ENCODE assay signal across 35 cellular contexts in the genomic region with DNA sequence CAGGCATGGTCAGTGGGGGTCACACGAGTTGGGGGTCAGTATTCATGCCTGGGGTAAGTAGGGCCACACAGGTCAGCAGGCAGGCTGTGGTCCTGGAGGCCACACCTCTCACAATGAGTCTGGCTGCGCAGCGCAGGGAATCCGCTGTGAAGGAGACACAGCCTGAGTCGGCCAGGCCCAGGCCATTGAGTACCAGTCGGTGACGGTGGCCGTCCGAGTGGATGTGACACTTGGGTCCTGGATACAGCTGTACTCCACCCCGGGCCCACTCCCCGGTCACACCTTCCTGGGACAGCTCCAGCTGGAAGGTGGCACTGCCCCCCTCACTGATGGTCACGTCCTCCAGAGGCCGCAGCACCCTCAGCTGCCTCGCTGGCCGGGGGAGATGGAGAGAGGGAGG. TPM values are rescaled to one million over a fixed set of nuclear protein-coding genes. Genes with fewer than 3 reads are reported as not detected.
"Had no signal": no experiment of that assay in that cellular context is flagged by ENCODE, and none has a peak within 500 bp of the region (broad histone marks: within the 10 kb centered on the region; RNA-seq: fewer than 3 reads in every experiment).

No MANE protein-coding gene starts in this region.

- H3K4me3 ChIP-seq: adrenal gland, body of pancreas, cardiac muscle cell, coronary artery, gastroesophageal sphincter, lung, testis, transverse colon had no signal

- H3K27me3 ChIP-seq: adrenal gland, body of pancreas, cardiac muscle cell, testis had no signal

- H3K4me3 Mint-ChIP-seq: activated T-cell treated with anti-CD3 and anti-CD28 coated beads, Interleukin-2, amount 50 U/mL, for 72 hours had no signal

- H3K9me3 ChIP-seq: adrenal gland, body of pancreas, gastroesophageal sphincter, testis, transverse colon had no signal

- H3K36me3 Mint-ChIP-seq: activated naive CD4-positive, alpha-beta T cell treated with anti-CD3 and anti-CD28 coated beads, Interleukin-2, amount 50 U/mL, for 72 hours; immature natural killer cell had no signal

- ATAC-seq: activated naive CD4-positive, alpha-beta T cell treated with anti-CD3 and anti-CD28 coated beads, Interleukin-2, amount 50 U/mL, for 72 hours; activated T-cell treated with anti-CD3 and anti-CD28 coated beads, Interleukin-2, amount 50 U/mL, for 72 hours; body of pancreas; gastroesophageal sphincter; left lobe of liver; right cardiac atrium; stimulated activated naive CD8-positive, alpha-beta T cell treated with anti-CD3 and anti-CD28 coated beads, Interleukin-15, Interleukin-2, amounts not matched to agents 100 U/mL and 50 U/mL, for 24 hours had no signal

- DNase-seq: activated CD4-positive, alpha-beta T cell treated with anti-CD3 and anti-CD28 coated beads for 4 hours; activated CD4-positive, alpha-beta T cell treated with anti-CD3 and anti-CD28 coated beads, Interleukin-2, amount 50 U/mL, for 4 hours; activated naive CD4-positive, alpha-beta T cell; activated T-cell treated with anti-CD3 and anti-CD28 coated beads for 4 hours; activated T-cell treated with anti-CD3 and anti-CD28 coated beads, Interleukin-2, amount 50 U/mL, for 72 hours; adrenal gland; body of pancreas; cerebellar nuclear complex; head of caudate nucleus; hypothalamus; immature natural killer cell; mesendoderm; nephron progenitor cell; occipital lobe; stimulated activated CD4-positive, alpha-beta T cell treated with anti-CD3 and anti-CD28 coated beads, Interleukin-12 subunit alpha, Interleukin-12 subunit beta, amount 100 ng/mL, for 4 hours; stimulated activated CD4-positive, alpha-beta T cell treated with anti-CD3 and anti-CD28 coated beads, Interleukin-4, amount 100 ng/mL, for 1 hour; stimulated activated naive CD8-positive, alpha-beta T cell treated with anti-CD3 and anti-CD28 coated beads, Interleukin-15, Interleukin-2, amounts not matched to agents 100 U/mL and 50 U/mL, for 24 hours; testis; transverse colon had no signal

- H3K27ac ChIP-seq: adrenal gland, body of pancreas, cardiac muscle cell, coronary artery, gastroesophageal sphincter, parathyroid adenoma, testis, transverse colon, VCaP had no signal

- H3K36me3 ChIP-seq: adrenal gland, transverse colon had no signal

- H3K27ac Mint-ChIP-seq: activated naive CD4-positive, alpha-beta T cell treated with anti-CD3 and anti-CD28 coated beads, Interleukin-2, amount 50 U/mL, for 72 hours; activated T-cell treated with anti-CD3 and anti-CD28 coated beads, Interleukin-2, amount 50 U/mL, for 72 hours; immature natural killer cell; nephron progenitor cell had no signal

- H3K9me3 Mint-ChIP-seq: activated naive CD4-positive, alpha-beta T cell treated with anti-CD3 and anti-CD28 coated beads, Interleukin-2, amount 50 U/mL, for 72 hours; activated T-cell treated with anti-CD3 and anti-CD28 coated beads, Interleukin-2, amount 50 U/mL, for 72 hours; nephron progenitor cell had no signal

RNA-seq across cellular contexts. Expression of a gene that starts 10.5 kb away (rescaled TPM):
- total RNA-seq: endothelial cell of umbilical vein, mononuclear cell had no signal
- polyA plus RNA-seq: endothelial cell of umbilical vein had no signal

RNA-seq across cellular contexts. Expression of a gene that starts 17.7 kb away (rescaled TPM):
- total RNA-seq: activated T-cell treated with anti-CD3 and anti-CD28 coated beads, Interleukin-2, amount 50 U/mL, for 72 hours; endothelial cell of umbilical vein; kidney epithelial cell; mononuclear cell; occipital lobe; skeletal muscle tissue; T-helper 1 cell treated with Interleukin-12 subunit alpha and Interleukin-12 subunit beta and Interleukin-4 antibody, amounts not matched to agents 30 ng/mL and 1 ng/mL, for 36 hours; transverse colon had no signal
- polyA plus RNA-seq: immature natural killer cell had no signal

RNA-seq across cellular contexts. Expression of a gene that starts 40.1 kb away (rescaled TPM):
- total RNA-seq: body of pancreas; endothelial cell of umbilical vein; fibroblast of villous mesenchyme; kidney epithelial cell; mononuclear cell; skeletal muscle tissue; T-helper 1 cell treated with Interleukin-12 subunit alpha and Interleukin-12 subunit beta and Interleukin-4 antibody, amounts not matched to agents 30 ng/mL and 1 ng/mL, for 36 hours; transverse colon had no signal
- polyA plus RNA-seq: endothelial cell of umbilical vein, fibroblast of lung, immature natural killer cell had no signal
